In the genomic region with DNA sequence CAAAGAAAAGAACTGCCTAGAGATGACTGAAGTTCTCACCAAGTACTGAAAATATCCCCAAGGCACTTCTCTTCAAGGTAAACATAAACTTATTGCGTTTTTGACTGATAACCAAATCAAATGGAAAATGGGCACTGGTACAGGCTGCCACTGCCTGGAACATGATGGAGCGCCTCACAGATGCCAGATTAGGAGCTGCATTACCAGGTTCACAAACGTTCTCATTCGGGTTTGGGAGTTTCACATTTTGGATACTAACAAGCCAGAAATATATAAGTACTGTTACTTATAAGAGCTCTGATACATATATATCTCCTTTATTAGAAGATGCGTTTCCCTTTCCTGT, we compare ENCODE assay signal across 14 cellular contexts.
DNase-seq lines count a peak whose midpoint lies in the region; ATAC-seq and TF ChIP-seq lines count a peak whose summit lies in the region.
"Had no signal": no experiment of that assay in that cellular context is flagged by ENCODE, and none has a peak within 500 bp of the region (broad histone marks: within the 10 kb centered on the region; RNA-seq: fewer than 3 reads in every experiment).

No MANE protein-coding gene starts in this region.

- TF ChIP-seq CTCF in vagina (IDR thresholded peaks at IDR 0.05) = no peak
- no peak for TF ChIP-seq CTCF in ovary (IDR thresholded peaks at IDR 0.05)

- peaks cover 2 to 3% of the 10 kb centered on the region in 2 donors for H3K36me3 Mint-ChIP-seq in activated T-cell treated with anti-CD3 and anti-CD28 coated beads, Interleukin-2, amount 50 U/mL, for 72 hours (ENCODE audit: insufficient read depth in 2 of 2)

- H3K27ac ChIP-seq in epithelial cell of prostate (peak overlapping the region; percentile 81), muscle layer of duodenum (ENCODE audit: low read length) (peak overlapping the region; percentile 20), vagina (peak overlapping the region; percentile 46), ovary (no peak overlapping the region)

- intact Hi-C loops in vagina (cut with DNase I) = no loop called here
- intact Hi-C loops in ovary (cut with DNase I) = no loop called here

- peak overlapping the region; percentile 45 to 55 for H3K4me3 Mint-ChIP-seq in activated T-cell treated with anti-CD3 and anti-CD28 coated beads, Interleukin-2, amount 50 U/mL, for 72 hours
- H3K4me3 Mint-ChIP-seq: type B pancreatic cell had no signal

- no peak for DNase-seq in activated T-cell treated with anti-CD3 and anti-CD28 coated beads, Interleukin-2, amount 50 U/mL, for 72 hours
- DNase-seq in activated T-cell treated with anti-CD3 and anti-CD28 coated beads, Interleukin-2, amount 50 U/mL, for 48 hours = no peak
- no peak for DNase-seq in epithelial cell of prostate (ENCODE audit: low read depth, low spot score)
- no peak for DNase-seq in vagina (ENCODE audit: extremely low spot score in 2 of 2)
- DNase-seq in HT-29 (ENCODE audit: low spot score) = no peak
- DNase-seq in ovary = no peak
- no peak for DNase-seq in LoVo (ENCODE audit: low spot score)
- DNase-seq: activated CD4-positive, alpha-beta T cell treated with anti-CD3 and anti-CD28 coated beads, Interleukin-2, amount 50 U/mL, for 48 hours; glutamatergic neuron; kidney; NCI-H774 had no signal

- peak overlapping the region; percentile 42 for H3K27ac Mint-ChIP-seq in activated T-cell treated with anti-CD3 and anti-CD28 coated beads, Interleukin-2, amount 50 U/mL, for 72 hours

- H3K27me3 Mint-ChIP-seq in activated T-cell treated with anti-CD3 and anti-CD28 coated beads, Interleukin-2, amount 50 U/mL, for 72 hours (ENCODE audit: low read depth) = peaks cover 38% of the 10 kb centered on the region
- H3K27me3 Mint-ChIP-seq: type B pancreatic cell had no signal

- H3K9me3 ChIP-seq in muscle layer of duodenum (ENCODE audit: control insufficient read depth in 1 of 2, low read length in 2 of 2) = no peaks in the 10 kb centered on the region
- no peaks in the 10 kb centered on the region for H3K9me3 ChIP-seq in vagina
- no peaks in the 10 kb centered on the region for H3K9me3 ChIP-seq in ovary

- peaks cover 32% of the 10 kb centered on the region for H3K4me1 Mint-ChIP-seq in activated T-cell treated with anti-CD3 and anti-CD28 coated beads, Interleukin-2, amount 50 U/mL, for 72 hours (ENCODE audit: low read depth)

- no peak for TF ChIP-seq EP300 in ovary (IDR thresholded peaks at IDR 0.05)

- H3K4me3 ChIP-seq in muscle layer of duodenum (ENCODE audit: low read depth in 1 of 2, low read length in 2 of 2) (no peak overlapping the region), vagina (no peak overlapping the region), ovary (no peak overlapping the region)

- TF ChIP-seq POLR2A in vagina (IDR thresholded peaks at IDR 0.05) (no peak), ovary (IDR thresholded peaks at IDR 0.05) (no peak)

- H3K9me3 Mint-ChIP-seq in activated T-cell treated with anti-CD3 and anti-CD28 coated beads, Interleukin-2, amount 50 U/mL, for 72 hours = peaks cover 0 to 2% of the 10 kb centered on the region in 2 donors
- H3K9me3 Mint-ChIP-seq: type B pancreatic cell had no signal

- peaks cover 3 to 9% of the 10 kb centered on the region in 2 donors for H3K36me3 ChIP-seq in muscle layer of duodenum (ENCODE audit: control insufficient read depth in 1 of 2, insufficient read depth in 2 of 2, low read length in 2 of 2)
- H3K36me3 ChIP-seq in vagina = no peaks in the 10 kb centered on the region
- H3K36me3 ChIP-seq in ovary = no peaks in the 10 kb centered on the region

- ATAC-seq in activated T-cell treated with anti-CD3 and anti-CD28 coated beads, Interleukin-2, amount 50 U/mL, for 72 hours (replicated peaks in 1 of 2) = no peak
- ATAC-seq: Panc1 had no signal

- no peaks in the 10 kb centered on the region for H3K27me3 ChIP-seq in muscle layer of duodenum (ENCODE audit: low read depth, low read length)
- H3K27me3 ChIP-seq in vagina = no peaks in the 10 kb centered on the region
- H3K27me3 ChIP-seq in ovary = no peaks in the 10 kb centered on the region

- 82 to 85% (median 84%) methylated on average over 5 of the region's 5 CpGs for WGBS in ovary, 3 donors

- H3K4me1 ChIP-seq in muscle layer of duodenum (ENCODE audit: control insufficient read depth in 1 of 2, insufficient read depth in 2 of 2, low read length in 2 of 2) = peaks cover 3 to 49% of the 10 kb centered on the region in 2 donors
- peaks cover 70% of the 10 kb centered on the region for H3K4me1 ChIP-seq in vagina
- peaks cover 16% of the 10 kb centered on the region for H3K4me1 ChIP-seq in ovary (ENCODE audit: insufficient read depth)

Comparison
In these comparisons a context has a peak if more than half of its experiments do, and no peak if none do; other contexts are left out.
1. H3K27ac ChIP-seq: peak in epithelial cell of prostate (single experiment), muscle layer of duodenum (single experiment) and vagina (single experiment); none in ovary (0 of 2).